ENCODE assay signal across 8 cellular contexts in the genomic region with DNA sequence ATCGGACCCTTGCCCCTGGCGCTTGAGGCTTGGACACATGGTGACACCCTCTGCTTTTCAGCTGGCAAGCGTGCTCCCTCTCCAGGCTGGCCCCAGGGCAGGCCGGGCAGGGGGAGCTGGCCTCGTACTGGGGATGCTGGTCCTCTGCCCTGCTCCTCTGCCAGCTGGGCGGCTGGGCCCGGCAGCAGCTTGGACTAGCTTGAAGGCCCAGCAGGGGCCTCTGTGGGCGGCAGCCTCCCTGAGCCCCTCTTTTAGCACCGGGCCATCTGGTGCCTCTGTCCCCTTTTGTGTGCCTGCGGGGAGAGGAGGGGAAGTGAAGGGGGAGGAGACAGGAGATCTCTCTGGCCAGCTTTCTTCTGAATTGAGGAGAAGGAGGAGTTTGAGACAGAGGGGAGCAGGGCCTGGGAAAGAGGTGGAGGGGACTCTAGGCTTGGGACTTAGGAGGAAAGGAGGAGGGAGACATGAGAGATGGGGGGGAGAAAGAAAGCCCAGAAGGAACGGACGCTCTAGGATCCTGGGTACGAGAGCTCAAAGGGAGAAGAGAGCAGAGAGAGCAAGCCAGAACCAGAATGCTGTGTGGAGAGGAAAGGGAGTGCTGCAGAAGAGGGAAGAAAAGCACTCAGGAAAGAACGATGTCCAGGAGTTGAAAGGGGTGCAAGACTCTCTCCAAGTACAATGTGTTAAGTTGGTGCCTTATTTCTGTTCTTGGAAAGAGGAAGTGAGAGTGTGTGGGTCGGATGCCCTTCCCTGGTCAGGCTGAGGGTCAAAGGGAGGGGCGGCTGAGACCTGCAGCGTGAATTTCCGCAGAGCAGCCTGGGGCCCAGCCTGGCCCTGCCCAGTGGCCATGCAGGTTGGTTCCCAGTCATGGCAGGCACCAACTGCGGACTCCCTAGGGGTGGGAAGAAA. TPM values are rescaled to one million over a fixed set of nuclear protein-coding genes. Genes with fewer than 3 reads are reported as not detected.
DNase-seq lines count a peak whose midpoint lies in the region; ATAC-seq lines count a peak whose summit lies in the region.

No MANE protein-coding gene starts in this region.

- no peaks in the 10 kb centered on the region for H3K36me3 Mint-ChIP-seq in CD8-positive, alpha-beta memory T cell

- no peak for DNase-seq in CD8-positive, alpha-beta memory T cell
- DNase-seq in RPMI8226 (peak; percentile 94), hippocampal formation (lab: John Stamatoyannopoulos, UW) (peak; percentile 29 to 43), aorta (peak in 1 of 2 donors; percentile 78)
- DNase-seq in central memory CD4-positive, alpha-beta T cell = no peak
- no peak for DNase-seq in activated CD4-positive, CD25-positive, alpha-beta regulatory T cell (lab: John Stamatoyannopoulos, UW)

- CTCF ChIA-PET in CD8-positive, alpha-beta memory T cell (lab: Charles Lee) = interaction anchor here (1.5 to 4.2 kb wide), 2 partner anchors 7 to 13 kb away, joined by 4 to 15 read pairs; no protein-coding TSS in a partner anchor

- intact Hi-C loops in aorta (cut with DNase I) = no loop called here

- peaks cover 1 to 4% of the 10 kb centered on the region in 2 donors for H3K27me3 Mint-ChIP-seq in CD8-positive, alpha-beta memory T cell

- H3K4me3 Mint-ChIP-seq in CD8-positive, alpha-beta memory T cell = no peak overlapping the region

- POLR2A ChIA-PET in CD8-positive, alpha-beta memory T cell (lab: Charles Lee) = no interaction called here

- H3K9me3 Mint-ChIP-seq in CD8-positive, alpha-beta memory T cell = no peaks in the 10 kb centered on the region

- no peaks in the 10 kb centered on the region for H3K27me3 ChIP-seq in CD8-positive, alpha-beta memory T cell (ENCODE audit: insufficient read depth, low read length, poor library complexity, severe bottlenecking)
- H3K27me3 ChIP-seq in aorta (ENCODE audit: control insufficient read depth in 1 of 2, insufficient read depth in 2 of 2, low read length in 1 of 2) = no peaks in the 10 kb centered on the region

- peaks cover 11% of the 10 kb centered on the region for H3K4me1 ChIP-seq in CD8-positive, alpha-beta memory T cell (ENCODE audit: insufficient read depth, low read length)
- H3K4me1 ChIP-seq in aorta (ENCODE audit: control insufficient read depth in 1 of 2, insufficient read depth in 2 of 2, low read length in 2 of 2) = no peaks in the 10 kb centered on the region

- H3K27ac ChIP-seq in CD8-positive, alpha-beta memory T cell (ENCODE audit: low read depth, low read length) = peak overlapping the region; percentile 54
- no peak overlapping the region for H3K27ac ChIP-seq in aorta (ENCODE audit: low read depth in 1 of 2, low read length in 2 of 2)

- 48 to 51% methylated on average over 19 of the region's 19 CpGs for WGBS in aorta, 2 donors

- ATAC-seq in GM19351 (IDR thresholded peaks at IDR 0.05; ENCODE audit: unreplicated experiment) (peak; percentile 51), HG03378 (IDR thresholded peaks at IDR 0.05; ENCODE audit: unreplicated experiment) (peak; percentile 46), aorta (ENCODE audit: low FRiP score) (peak; percentile 31)

- H3K4me3 ChIP-seq in CD8-positive, alpha-beta memory T cell (ENCODE audit: low read length) = no peak overlapping the region
- no peak overlapping the region for H3K4me3 ChIP-seq in aorta (ENCODE audit: low read length in 2 of 2)

- H3K36me3 ChIP-seq in CD8-positive, alpha-beta memory T cell (ENCODE audit: insufficient read depth, low read length) = no peaks in the 10 kb centered on the region
- no peaks in the 10 kb centered on the region for H3K36me3 ChIP-seq in aorta (ENCODE audit: control insufficient read depth in 1 of 2, insufficient read depth in 2 of 2, low read length in 1 of 2)

- H3K27ac Mint-ChIP-seq in CD8-positive, alpha-beta memory T cell = no peak overlapping the region

- no peaks in the 10 kb centered on the region for H3K9me3 ChIP-seq in CD8-positive, alpha-beta memory T cell (ENCODE audit: low read length)
- H3K9me3 ChIP-seq in aorta (ENCODE audit: control insufficient read depth, low read length) = no peaks in the 10 kb centered on the region

- peaks cover 4 to 7% (median 5%) of the 10 kb centered on the region in 3 donors for H3K4me1 Mint-ChIP-seq in CD8-positive, alpha-beta memory T cell

RNA-seq across cellular contexts. Expression of gene IER5, which starts 40.3 kb away (rescaled TPM):
- 10 to 100 TPM; 52.3 to 57.2 TPM for total RNA-seq in CD8-positive, alpha-beta memory T cell
- 29.0 TPM for polyA plus RNA-seq in CD8-positive, alpha-beta memory T cell
- 10 to 100 TPM; 11.4 to 42.2 TPM for total RNA-seq in aorta
- 10 to 100 TPM in 1 of 2 donors, 1 to 10 TPM in 1; 7.4 to 11.5 TPM for polyA plus RNA-seq in aorta

Comparison
In these comparisons a context has a peak if more than half of its experiments do, and no peak if none do; other contexts are left out.
1. DNase-seq: peak in RPMI8226 (single experiment) and hippocampal formation (2 of 2); none in CD8-positive, alpha-beta memory T cell (0 of 5), central memory CD4-positive, alpha-beta T cell (single experiment) and activated CD4-positive, CD25-positive, alpha-beta regulatory T cell (0 of 4).
2. Peak in every context shown above with its lines, with median percentiles within 50 percentile points of each other: ATAC-seq.